In genomic region chr11:33325456-33325855, GRCh38 we compare ENCODE assay signal across 26 cellular contexts. TPM values are rescaled to one million over a fixed set of nuclear protein-coding genes. Genes with fewer than 3 reads are reported as not detected.
"Had no signal": no experiment of that assay in that cellular context is flagged by ENCODE, and none has a peak within 500 bp of the region (broad histone marks: within the 10 kb centered on the region; RNA-seq: fewer than 3 reads in every experiment).

No MANE protein-coding gene starts in this region.

- H3K9me3 ChIP-seq: breast epithelium, Peyer's patch had no signal

- H3K36me3 Mint-ChIP-seq: activated CD8-positive, alpha-beta memory T cell treated with anti-CD3 and anti-CD28 coated beads, Interleukin-2, amount 10 ng/mL, durations not matched to agents 7 days and 5 days had no signal

- H3K4me1 Mint-ChIP-seq: activated naive CD4-positive, alpha-beta T cell treated with anti-CD3 and anti-CD28 coated beads, Interleukin-2, amount 10 ng/mL, durations not matched to agents 7 days and 5 days had no signal

- H3K4me3 Mint-ChIP-seq: activated B cell treated with CpG ODN at 0.5 μM for 24 hours; activated CD4-positive, alpha-beta T cell treated with anti-CD3 and anti-CD28 coated beads, Interleukin-2, amount 10 ng/mL, durations not matched to agents 24 days and 14 days; activated CD8-positive, alpha-beta memory T cell treated with anti-CD3 and anti-CD28 coated beads, Interleukin-2, amount 10 ng/mL, durations not matched to agents 7 days and 5 days; activated naive CD4-positive, alpha-beta T cell treated with anti-CD3 and anti-CD28 coated beads, Interleukin-2, amount 10 ng/mL, durations not matched to agents 7 days and 5 days; activated naive CD8-positive, alpha-beta T cell treated with anti-CD3 and anti-CD28 coated beads for 36 hours; activated T-cell treated with anti-CD3 and anti-CD28 coated beads, Interleukin-2, amount 50 U/mL, for 24 hours; activated T-helper 17 cell treated with anti-CD3 and anti-CD28 coated beads, Interleukin-2, amount 50 U/mL, for 72 hours had no signal

- H3K27me3 Mint-ChIP-seq: activated B cell treated with CpG ODN at 0.5 μM for 24 hours; activated CD4-positive, alpha-beta T cell treated with anti-CD3 and anti-CD28 coated beads, Interleukin-2, amount 10 ng/mL, durations not matched to agents 24 days and 14 days; activated CD8-positive, alpha-beta memory T cell treated with anti-CD3 and anti-CD28 coated beads, Interleukin-2, amount 10 ng/mL, durations not matched to agents 7 days and 5 days; activated naive CD4-positive, alpha-beta T cell treated with anti-CD3 and anti-CD28 coated beads, Interleukin-2, amount 10 ng/mL, durations not matched to agents 7 days and 5 days; activated naive CD8-positive, alpha-beta T cell treated with anti-CD3 and anti-CD28 coated beads for 36 hours; activated T-cell treated with anti-CD3 and anti-CD28 coated beads, Interleukin-2, amount 50 U/mL, for 24 hours; activated T-helper 17 cell treated with anti-CD3 and anti-CD28 coated beads, Interleukin-2, amount 50 U/mL, for 72 hours had no signal

- H3K9me3 Mint-ChIP-seq: activated B cell treated with CpG ODN at 0.5 μM for 24 hours; activated CD4-positive, alpha-beta T cell treated with anti-CD3 and anti-CD28 coated beads, Interleukin-2, amount 10 ng/mL, durations not matched to agents 24 days and 14 days; activated naive CD4-positive, alpha-beta T cell treated with anti-CD3 and anti-CD28 coated beads, Interleukin-2, amount 10 ng/mL, durations not matched to agents 7 days and 5 days; activated naive CD8-positive, alpha-beta T cell treated with anti-CD3 and anti-CD28 coated beads for 36 hours; activated T-cell treated with anti-CD3 and anti-CD28 coated beads, Interleukin-2, amount 50 U/mL, for 24 hours; activated T-helper 17 cell treated with anti-CD3 and anti-CD28 coated beads, Interleukin-2, amount 50 U/mL, for 72 hours had no signal

- H3K27me3 ChIP-seq: breast epithelium, Peyer's patch had no signal

- H3K27ac ChIP-seq: breast epithelium, Peyer's patch, RWPE1 had no signal

- H3K36me3 ChIP-seq: breast epithelium, Peyer's patch had no signal

- H3K4me3 ChIP-seq: breast epithelium, Peyer's patch had no signal

- ATAC-seq: activated CD8-positive, alpha-beta memory T cell treated with anti-CD3 and anti-CD28 coated beads, Interleukin-2, amount 10 ng/mL, durations not matched to agents 7 days and 5 days; activated T-helper 17 cell treated with anti-CD3 and anti-CD28 coated beads, Interleukin-2, amount 50 U/mL, for 72 hours had no signal

- DNase-seq: activated B cell treated with CpG ODN at 0.5 μM for 24 hours; activated CD4-positive, alpha-beta T cell treated with anti-CD3 and anti-CD28 coated beads for 1 hour; activated CD4-positive, alpha-beta T cell treated with anti-CD3 and anti-CD28 coated beads, Interleukin-2, amount 10 ng/mL, durations not matched to agents 24 days and 14 days; activated CD4-positive, alpha-beta T cell treated with anti-CD3 and anti-CD28 coated beads, Interleukin-2, amount 50 U/mL, for 48 hours; activated CD8-positive, alpha-beta memory T cell treated with anti-CD3 and anti-CD28 coated beads, Interleukin-2, amount 10 ng/mL, durations not matched to agents 7 days and 5 days; activated gamma-delta T cell; activated naive CD4-positive, alpha-beta T cell treated with anti-CD3 and anti-CD28 coated beads, Interleukin-2, amount 10 ng/mL, durations not matched to agents 7 days and 5 days; activated naive CD8-positive, alpha-beta T cell treated with anti-CD3 and anti-CD28 coated beads for 36 hours; activated T-cell treated with anti-CD3 and anti-CD28 coated beads, Interleukin-2, amount 50 U/mL, for 24 hours; aorta; MM.1S; NCI-H1105; NCI-H1436; NCI-H1694 treated with DMSO at 0.1 percent for 48 hours; NCI-H2029 treated with DMSO at 0.1 percent for 48 hours; NCI-H345; NCI-H510A; NK-92 treated with Interleukin-12 subunit alpha and Interleukin-12 subunit beta, amount 100 ng/mL, for 24 hours; OCI-M1; Peyer's patch; SHP77; T-helper 2 cell; T1000 had no signal

- H3K27ac Mint-ChIP-seq: activated B cell treated with CpG ODN at 0.5 μM for 24 hours; activated CD4-positive, alpha-beta T cell treated with anti-CD3 and anti-CD28 coated beads, Interleukin-2, amount 10 ng/mL, durations not matched to agents 24 days and 14 days; activated CD8-positive, alpha-beta memory T cell treated with anti-CD3 and anti-CD28 coated beads, Interleukin-2, amount 10 ng/mL, durations not matched to agents 7 days and 5 days; activated naive CD4-positive, alpha-beta T cell treated with anti-CD3 and anti-CD28 coated beads, Interleukin-2, amount 10 ng/mL, durations not matched to agents 7 days and 5 days; activated naive CD8-positive, alpha-beta T cell treated with anti-CD3 and anti-CD28 coated beads for 36 hours; activated T-cell treated with anti-CD3 and anti-CD28 coated beads, Interleukin-2, amount 50 U/mL, for 24 hours had no signal

- H3K4me1 ChIP-seq: breast epithelium had no signal

RNA-seq across cellular contexts. Expression of gene KIAA1549L, which starts 50.5 kb away (rescaled TPM):
- total RNA-seq: activated CD4-positive, alpha-beta T cell treated with anti-CD3 and anti-CD28 coated beads, Interleukin-2, amount 10 ng/mL, durations not matched to agents 24 days and 14 days; activated CD8-positive, alpha-beta memory T cell treated with anti-CD3 and anti-CD28 coated beads, Interleukin-2, amount 10 ng/mL, durations not matched to agents 7 days and 5 days; activated naive CD8-positive, alpha-beta T cell treated with anti-CD3 and anti-CD28 coated beads for 36 hours; activated T-helper 17 cell treated with anti-CD3 and anti-CD28 coated beads, Interleukin-2, amount 50 U/mL, for 72 hours had no signal
